Comparison of ENCODE assay signal across 25 cellular contexts in the genomic region with DNA sequence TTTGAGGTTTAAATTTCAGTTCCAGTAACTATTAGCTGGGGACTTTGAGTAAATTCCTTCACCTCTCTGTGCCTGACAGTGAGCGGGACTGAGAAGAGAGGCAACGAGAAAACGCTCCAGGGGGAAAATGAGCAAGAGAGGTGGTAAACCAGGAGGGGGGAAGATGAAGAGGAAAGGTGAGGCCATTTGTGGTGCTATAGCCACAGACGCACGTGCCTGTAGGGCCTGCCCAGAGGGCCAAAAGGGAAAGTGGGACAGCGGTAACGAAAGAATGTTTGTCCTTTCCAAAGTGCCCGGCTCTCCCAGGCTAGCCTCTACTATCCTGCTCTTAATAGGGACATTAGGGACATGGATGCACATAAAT.
A peak's percentile ranks its signal among the peaks of the same experiment; 100 is the strongest.
DNase-seq lines count a peak whose midpoint lies in the region; ATAC-seq and TF ChIP-seq lines count a peak whose summit lies in the region.
"Had no signal": no experiment of that assay in that cellular context is flagged by ENCODE, and none has a peak within 500 bp of the region (broad histone marks: within the 10 kb centered on the region; RNA-seq: fewer than 3 reads in every experiment).

No MANE protein-coding gene starts in this region.

- peak overlapping the region; percentile 68; the same call in 1 of the 2 replicates for H3K4me2 ChIP-seq in HCT116 (ENCODE audit: low read length)
- H3K4me2 ChIP-seq: A549, PC-9 had no signal

- H3K9me3 ChIP-seq in Caco-2 (no peaks in the 10 kb centered on the region), HCT116 (ENCODE audit: control insufficient read depth in 1 of 2, insufficient read depth in 1 of 2, low read depth in 1 of 2, low read length in 2 of 2) (no peaks in the 10 kb centered on the region)
- H3K9me3 ChIP-seq: HAP-1 had no signal

- H3K27ac ChIP-seq in HCT116 (ENCODE audit: low read depth, low read length) (no peak overlapping the region), rectal smooth muscle tissue (ENCODE audit: low read depth, low read length) (peak overlapping the region; percentile 68)
- H3K27ac ChIP-seq: A549; BLaER1 treated with 17β-estradiol and CSF1 and Interleukin-3, amounts not matched to agents 10 nM and 100 nM; PC-9 had no signal

- H3K9ac ChIP-seq in HCT116 (ENCODE audit: low read length) = no peak overlapping the region
- no peak overlapping the region for H3K9ac ChIP-seq in rectal smooth muscle tissue (ENCODE audit: low read length)
- H3K9ac ChIP-seq: BLaER1 treated with 17β-estradiol and CSF1 and Interleukin-3, amounts not matched to agents 10 nM and 100 nM had no signal

- no peak overlapping the region for H2AFZ ChIP-seq in HCT116 (ENCODE audit: low read depth, low read length, poor library complexity, severe bottlenecking)
- H2AFZ ChIP-seq: PC-9 had no signal

- peaks cover 86% of the 10 kb centered on the region for H3K36me3 Mint-ChIP-seq in Caco-2 (ENCODE audit: insufficient read depth, unreplicated experiment)
- no peaks in the 10 kb centered on the region for H3K36me3 Mint-ChIP-seq in activated CD4-positive, alpha-beta T cell treated with anti-CD3 and anti-CD28 coated beads, Interleukin-2, amount 10 ng/mL, durations not matched to agents 24 days and 14 days (ENCODE audit: low read depth)

- H3K4me3 ChIP-seq in Caco-2 (ENCODE audit: low read depth, low read length) (no peak overlapping the region), HCT116 (replicated peaks in 1 of 2; ENCODE audit: low read depth in 1 of 2, low read length in 2 of 2) (no peak overlapping the region), rectal smooth muscle tissue (ENCODE audit: low read length) (no peak overlapping the region)
- H3K4me3 ChIP-seq: A549; BLaER1 treated with 17β-estradiol and CSF1 and Interleukin-3, amounts not matched to agents 10 nM and 100 nM; HAP-1; PC-9 had no signal

- RAD21 ChIA-PET in HCT116 (lab: Charles Lee; ENCODE audit: low non-redundant PET in 1 of 2, low total read pairs in 2 of 2, uncharacterized antibody in 2 of 2, unreplicated experiment in 2 of 2) = no interaction called here

- TF ChIP-seq POLR2A in HCT116 (IDR thresholded peaks at IDR 0.05; ENCODE audit: borderline replicate concordance, extremely low read depth, insufficient read depth, insufficient read length) = no peak

- BruUV-seq in Caco-2 (replicated peaks; lab: Mats Ljungman, UMichigan) (no TSS peak), HCT116 (replicated peaks; lab: Mats Ljungman, UMichigan) (no TSS peak)

- H3K36me3 ChIP-seq in Caco-2 (ENCODE audit: control insufficient read depth, insufficient read depth, low read length) (no peaks in the 10 kb centered on the region), HCT116 (ENCODE audit: control insufficient read depth in 1 of 2, insufficient read depth in 2 of 2, low read length in 2 of 2) (no peaks in the 10 kb centered on the region), rectal smooth muscle tissue (ENCODE audit: control insufficient read depth, insufficient read depth, low read length) (no peaks in the 10 kb centered on the region)
- H3K36me3 ChIP-seq: BLaER1 treated with 17β-estradiol and CSF1 and Interleukin-3, amounts not matched to agents 10 nM and 100 nM; HAP-1 had no signal

- H3K9me2 ChIP-seq in HCT116 (ENCODE audit: insufficient read depth) = no peaks in the 10 kb centered on the region

- H3K27me3 ChIP-seq in Caco-2 (replicated peaks; ENCODE audit: control insufficient read depth, insufficient read depth, low read length) (no peaks in the 10 kb centered on the region), HCT116 (ENCODE audit: insufficient read depth, low read length) (peaks cover 6% of the 10 kb centered on the region; the same call in 1 of the 2 replicates), rectal smooth muscle tissue (ENCODE audit: control insufficient read depth, insufficient read depth, low read length) (no peaks in the 10 kb centered on the region)
- H3K27me3 ChIP-seq: BLaER1 treated with 17β-estradiol and CSF1 and Interleukin-3, amounts not matched to agents 10 nM and 100 nM had no signal

- peaks cover 15% of the 10 kb centered on the region for H3K4me1 Mint-ChIP-seq in Caco-2 (ENCODE audit: low read depth, unreplicated experiment)
- H3K4me1 Mint-ChIP-seq in activated CD4-positive, alpha-beta T cell treated with anti-CD3 and anti-CD28 coated beads, Interleukin-2, amount 10 ng/mL, durations not matched to agents 24 days and 14 days = no peaks in the 10 kb centered on the region

- no peaks in the 10 kb centered on the region for H3K79me2 ChIP-seq in HCT116 (ENCODE audit: insufficient read depth, low read length)

- POLR2A ChIA-PET in Caco-2 (lab: Charles Lee) (no interaction called here), HCT116 (lab: Charles Lee) (no interaction called here)

- no peak for TF ChIP-seq RAD21 in HCT116 (IDR thresholded peaks at IDR 0.05; ENCODE audit: low read depth)

- H4K20me1 ChIP-seq in HCT116 (ENCODE audit: insufficient read depth) = no peaks in the 10 kb centered on the region
- H4K20me1 ChIP-seq: BLaER1 treated with 17β-estradiol and CSF1 and Interleukin-3, amounts not matched to agents 10 nM and 100 nM had no signal

- intact Hi-C loops in Caco-2 (cut with micrococcal nuclease; ENCODE audit: unreplicated experiment) (no loop called here), HCT116 (cut with micrococcal nuclease) (no loop called here), left ventricle myocardium superior (cut with micrococcal nuclease) (loop anchor here (5.0 to 10.0 kb wide), 2 partner anchors 88 to 185 kb away; partner anchors contain the start of gene RAE1)
- intact Hi-C loops in activated CD4-positive, alpha-beta T cell treated with anti-CD3 and anti-CD28 coated beads, Interleukin-2, amount 10 ng/mL, durations not matched to agents 24 days and 14 days (cut with micrococcal nuclease) = no loop called here

- no peak overlapping the region for H3K4me3 Mint-ChIP-seq in Caco-2 (ENCODE audit: unreplicated experiment)
- no peak overlapping the region for H3K4me3 Mint-ChIP-seq in activated CD4-positive, alpha-beta T cell treated with anti-CD3 and anti-CD28 coated beads, Interleukin-2, amount 10 ng/mL, durations not matched to agents 24 days and 14 days
- H3K4me3 Mint-ChIP-seq: CD4-positive, alpha-beta T cell had no signal

- no peaks in the 10 kb centered on the region for H3K27me3 Mint-ChIP-seq in Caco-2 (ENCODE audit: insufficient read depth, unreplicated experiment)
- H3K27me3 Mint-ChIP-seq in activated CD4-positive, alpha-beta T cell treated with anti-CD3 and anti-CD28 coated beads, Interleukin-2, amount 10 ng/mL, durations not matched to agents 24 days and 14 days = no peaks in the 10 kb centered on the region

- H3K4me1 ChIP-seq in Caco-2 (peaks cover 15% of the 10 kb centered on the region), HCT116 (ENCODE audit: control insufficient read depth in 1 of 2, insufficient read depth in 2 of 2, low read length in 2 of 2) (peaks cover 19 to 23% of the 10 kb centered on the region in 2 experiments), rectal smooth muscle tissue (ENCODE audit: control insufficient read depth, insufficient read depth, low read length) (peaks cover 3% of the 10 kb centered on the region)
- H3K4me1 ChIP-seq: A549, HAP-1 had no signal

- TF ChIP-seq CTCF in Caco-2 (IDR thresholded peaks at IDR 0.05; ENCODE audit: insufficient read depth in 1 of 2, low read depth in 1 of 2, low read length in 1 of 2, severe bottlenecking in 1 of 2, unreplicated experiment in 1 of 2) (no peak), HCT116 (IDR thresholded peaks at IDR 0.05 in 2 of 3, conservative IDR thresholded peaks at IDR 0.05 in 1 of 3; ENCODE audit: borderline replicate concordance in 1 of 3, insufficient read depth in 1 of 3, low read depth in 2 of 3, low read length in 2 of 3) (no peak)

- ATAC-seq in HCT116 = no peak
- ATAC-seq in left ventricle myocardium superior = peak; percentile 18
- no peak for ATAC-seq in HG03135 (IDR thresholded peaks at IDR 0.05; ENCODE audit: unreplicated experiment)
- ATAC-seq: A549, SK-N-SH treated with all-trans-retinoic acid at 6 μM for 48 hours had no signal

- H3K9me3 Mint-ChIP-seq in Caco-2 (ENCODE audit: unreplicated experiment) = no peaks in the 10 kb centered on the region
- no peaks in the 10 kb centered on the region for H3K9me3 Mint-ChIP-seq in activated CD4-positive, alpha-beta T cell treated with anti-CD3 and anti-CD28 coated beads, Interleukin-2, amount 10 ng/mL, durations not matched to agents 24 days and 14 days

- no peak for DNase-seq in Caco-2
- DNase-seq in HCT116 (ENCODE audit: low read depth, low spot score) = no peak
- DNase-seq in left ventricle myocardium superior = peak; percentile 9
- no peak for DNase-seq in activated CD4-positive, alpha-beta T cell treated with anti-CD3 and anti-CD28 coated beads, Interleukin-2, amount 10 ng/mL, durations not matched to agents 24 days and 14 days
- DNase-seq in HUDEP-2 (lab: John Stamatoyannopoulos, UW; ENCODE audit: unreplicated experiment in 76 of 76) = no peak
- no peak for DNase-seq in SHP77 (lab: John Stamatoyannopoulos, UW)
- DNase-seq: AML-193; CD4-positive, alpha-beta T cell; GDM1; GOT3; Karpas-422; NCI-H1092; NCI-H1417 treated with DMSO at 0.1 percent for 48 hours; NCI-H1694 treated with DMSO at 0.1 percent for 48 hours; NCI-H2081; NCI-H2227 treated with DMSO at 0.1 percent for 48 hours; NCI-H526 treated with DMSO at 0.1 percent for 48 hours; RPMI8226 had no signal

- peak overlapping the region; percentile 4 for H3K27ac Mint-ChIP-seq in Caco-2 (ENCODE audit: unreplicated experiment)
- H3K27ac Mint-ChIP-seq in activated CD4-positive, alpha-beta T cell treated with anti-CD3 and anti-CD28 coated beads, Interleukin-2, amount 10 ng/mL, durations not matched to agents 24 days and 14 days = no peak overlapping the region
- H3K27ac Mint-ChIP-seq: CD4-positive, alpha-beta T cell had no signal

- CTCF ChIA-PET in Caco-2 (lab: Charles Lee) (no interaction called here), HCT116 (lab: Charles Lee) (no interaction called here)

TF ChIP-seq in HCT116, 20 proteins besides CTCF, POLR2A, EP300 and RAD21 (continues in another document):
- no peak for TF ChIP-seq CEBPB (IDR thresholded peaks at IDR 0.05; ENCODE audit: low read depth)
- TF ChIP-seq POLR2AphosphoS5 (IDR thresholded peaks at IDR 0.05; ENCODE audit: low read depth, low read length) = no peak
- no peak for TF ChIP-seq SP1 (IDR thresholded peaks at IDR 0.05; ENCODE audit: low read depth)
- no peak for TF ChIP-seq FOSL1 (IDR thresholded peaks at IDR 0.05; ENCODE audit: low read depth)
- TF ChIP-seq TCF7L2 (IDR thresholded peaks at IDR 0.05; ENCODE audit: borderline replicate concordance, extremely low read depth, insufficient read depth, insufficient read length) = no peak
- no peak for TF ChIP-seq EZH2 (IDR thresholded peaks at IDR 0.05)
- no peak for TF ChIP-seq EGR1 (IDR thresholded peaks at IDR 0.05; ENCODE audit: low read depth)
- TF ChIP-seq YY1 (IDR thresholded peaks at IDR 0.05; ENCODE audit: extremely low read depth, insufficient replicate concordance, low read depth, low read length) = no peak
- no peak for TF ChIP-seq SRF (IDR thresholded peaks at IDR 0.05; ENCODE audit: low read depth)
- no peak for TF ChIP-seq EZH2phosphoT487 (IDR thresholded peaks at IDR 0.05; ENCODE audit: borderline replicate concordance)
